Comparison of ENCODE assay signal across 18 cellular contexts in genomic region chr6:119234457-119234856, GRCh38.
"Had no signal": no experiment of that assay in that cellular context is flagged by ENCODE, and none has a peak within 500 bp of the region (broad histone marks: within the 10 kb centered on the region; RNA-seq: fewer than 3 reads in every experiment).

No MANE protein-coding gene starts in this region.

- H3K4me1 Mint-ChIP-seq: memory B cell, WTC11 had no signal

- H3K27me3 Mint-ChIP-seq: activated CD4-positive, alpha-beta T cell treated with anti-CD3 and anti-CD28 coated beads, Interleukin-2, amount 10 ng/mL, durations not matched to agents 7 days and 5 days; memory B cell had no signal

- ATAC-seq: body of pancreas, heart right ventricle, left colon, pancreas, psoas muscle, upper lobe of right lung, WTC11 had no signal

- DNase-seq: activated CD4-positive, alpha-beta T cell treated with anti-CD3 and anti-CD28 coated beads, Interleukin-2, amount 10 ng/mL, durations not matched to agents 7 days and 5 days; activated naive CD4-positive, alpha-beta T cell; activated T-cell treated with anti-CD3 and anti-CD28 coated beads for 4 hours; anterior cingulate cortex; body of pancreas; cortex of kidney; endodermal cell; heart right ventricle; left colon; nephron progenitor cell; pancreas; psoas muscle; stimulated activated CD8-positive, alpha-beta memory T cell treated with anti-CD3 and anti-CD28 coated beads, Interleukin-4, amount 100 ng/mL, for 48 hours; stimulated activated naive CD4-positive, alpha-beta T cell; T-helper 9 cell; upper lobe of right lung had no signal

- H3K27ac Mint-ChIP-seq: activated CD4-positive, alpha-beta T cell treated with anti-CD3 and anti-CD28 coated beads, Interleukin-2, amount 10 ng/mL, durations not matched to agents 7 days and 5 days; endodermal cell; memory B cell; WTC11 had no signal

- H3K4me3 Mint-ChIP-seq: activated CD4-positive, alpha-beta T cell treated with anti-CD3 and anti-CD28 coated beads, Interleukin-2, amount 10 ng/mL, durations not matched to agents 7 days and 5 days; endodermal cell; memory B cell; nephron progenitor cell; WTC11 had no signal

- H3K9me3 Mint-ChIP-seq: memory B cell had no signal
